8 cellular contexts compared by ENCODE assay signal in the genomic region with DNA sequence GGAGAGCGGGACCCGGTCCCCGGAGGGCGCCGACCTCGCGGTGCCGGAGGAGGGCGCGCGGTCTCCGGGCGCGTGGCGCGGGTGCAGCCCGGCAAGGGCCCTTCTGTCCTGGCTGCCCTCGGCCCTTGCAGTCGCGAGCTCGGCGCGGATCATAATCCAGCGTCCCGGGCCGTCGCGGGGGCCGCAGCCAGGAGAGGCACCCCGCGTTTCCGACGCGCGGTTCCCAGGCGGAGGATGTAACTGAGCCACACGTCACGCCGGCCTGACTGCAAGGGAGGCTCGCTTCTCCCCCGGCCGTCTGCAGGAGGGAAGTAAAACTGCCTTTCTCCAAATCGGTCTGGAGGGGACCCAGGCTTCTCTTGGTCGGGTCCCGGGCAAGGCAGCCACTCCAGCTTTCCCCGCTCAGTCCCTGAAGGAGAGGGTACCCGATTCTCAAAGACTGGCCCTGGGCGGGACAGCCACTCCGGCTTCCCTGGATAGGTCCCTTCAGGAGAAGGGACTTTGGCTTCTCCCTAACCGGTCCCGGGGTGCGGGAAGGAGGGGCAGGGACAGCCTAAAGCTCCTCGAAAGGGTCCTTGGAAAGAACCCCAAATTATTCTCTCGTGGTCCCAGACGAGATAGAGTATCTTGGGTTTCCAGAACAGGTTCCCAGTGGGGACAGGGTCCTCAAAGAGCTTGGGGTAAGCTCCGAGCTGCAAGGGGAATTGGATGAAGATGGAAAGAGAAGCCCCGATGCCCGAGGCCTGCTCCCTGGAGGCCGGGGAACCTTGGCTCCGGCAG. TPM values are rescaled to one million over a fixed set of nuclear protein-coding genes. Genes with fewer than 3 reads are reported as not detected.
DNase-seq lines count a peak whose midpoint lies in the region; ATAC-seq and TF ChIP-seq lines count a peak whose summit lies in the region.

No MANE protein-coding gene starts in this region.

- H3K36me3 ChIP-seq in neuron (ENCODE audit: insufficient read depth, low read length): no peaks in the 10 kb centered on the region

- H3K27me3 ChIP-seq in neuron (ENCODE audit: insufficient read depth, low read length): peaks cover 84% of the 10 kb centered on the region

- no peak for ATAC-seq in HG02840 (IDR thresholded peaks at IDR 0.05; ENCODE audit: low FRiP score, unreplicated experiment)
- no peak for ATAC-seq in GM18498 (IDR thresholded peaks at IDR 0.05; ENCODE audit: unreplicated experiment)
- no peak for ATAC-seq in GM18873 (IDR thresholded peaks at IDR 0.05; ENCODE audit: low FRiP score, unreplicated experiment)

- H3K4me3 Mint-ChIP-seq in Calu3 (ENCODE audit: low read depth, unreplicated experiment): peak overlapping the region; percentile 61

- CTCF ChIA-PET in Calu3 (lab: Charles Lee): interaction anchor here (0.6 to 1.5 kb wide), 2 partner anchors 38 to 191 kb away, joined by 3 to 5 read pairs; no protein-coding TSS in a partner anchor

- H3K4me3 ChIP-seq in neuron (ENCODE audit: low read length): no peak overlapping the region

- intact Hi-C loops in Calu3 (cut with micrococcal nuclease; ENCODE audit: unreplicated experiment): no loop called here

- TF ChIP-seq CTCF in Calu3 (IDR thresholded peaks at IDR 0.05; ENCODE audit: unreplicated experiment): no peak

- no peaks in the 10 kb centered on the region for H3K4me1 ChIP-seq in neuron (ENCODE audit: insufficient read depth, low read length)

- no peak overlapping the region for H3K27ac Mint-ChIP-seq in Calu3 (ENCODE audit: unreplicated experiment)

- H3K4me1 Mint-ChIP-seq in Calu3 (ENCODE audit: low read depth, unreplicated experiment): peaks cover 22% of the 10 kb centered on the region

- no TSS peak for BruUV-seq in Calu3 (replicated peaks; lab: Mats Ljungman, UMichigan)

- H3K27me3 Mint-ChIP-seq in Calu3 (ENCODE audit: unreplicated experiment): peaks cover 32% of the 10 kb centered on the region

- H3K36me3 Mint-ChIP-seq in Calu3 (ENCODE audit: insufficient read depth, unreplicated experiment): no peaks in the 10 kb centered on the region

- H3K9me3 ChIP-seq in neuron (ENCODE audit: low read length): no peaks in the 10 kb centered on the region

- no peaks in the 10 kb centered on the region for H3K9me3 Mint-ChIP-seq in Calu3 (ENCODE audit: low read depth, unreplicated experiment)

- DNase-seq in Calu3: no peak
- peak; percentile 20 to 41 for DNase-seq in activated CD4-positive, alpha-beta T cell treated with anti-CD3 and anti-CD28 coated beads for 4 hours
- DNase-seq in fibroblast of gingiva (ENCODE audit: low read depth): peak; percentile 30
- no peak for DNase-seq in cerebellar nuclear complex (lab: John Stamatoyannopoulos, UW)

- peak overlapping the region; percentile 44 for H2AFZ ChIP-seq in neuron (ENCODE audit: low read depth, low read length)

RNA-seq across cellular contexts. Expression of a gene that starts 0.8 kb away (rescaled TPM):
- not detected in 2 replicates for total RNA-seq in Calu3 (2022)

Comparison
In these comparisons a context has a peak if more than half of its experiments do, and no peak if none do; other contexts are left out.
1. DNase-seq: peak in activated CD4-positive, alpha-beta T cell treated with anti-CD3 and anti-CD28 coated beads for 4 hours (2 of 2) and fibroblast of gingiva (single experiment); none in Calu3 (single experiment) and cerebellar nuclear complex (0 of 2).